Comparison of ENCODE assay signal across 2 cellular contexts in genomic region chr3:126987129-126987528, GRCh38.
TF ChIP-seq lines count a peak whose summit lies in the region.

No MANE protein-coding gene starts in this region.

TF ChIP-seq in IMR-90, 13 proteins besides CTCF, POLR2A, EP300 and RAD21:
- TF ChIP-seq CHD1 (IDR thresholded peaks at IDR 0.05; ENCODE audit: low read depth, low read length) = no peak
- TF ChIP-seq MAZ (IDR thresholded peaks at IDR 0.05; ENCODE audit: borderline replicate concordance, low read depth, low read length) = no peak
TF ChIP-seq in IMR-90: peak in this region for 0.

TF ChIP-seq in H1, 55 proteins besides CTCF, POLR2A, EP300 and RAD21:
- TF ChIP-seq CHD7 (IDR thresholded peaks at IDR 0.05; ENCODE audit: insufficient replicate concordance, low read length) (no peak), ATF2 (IDR thresholded peaks at IDR 0.05; ENCODE audit: low read length) (no peak), JUN (IDR thresholded peaks at IDR 0.05; ENCODE audit: low read depth, low read length) (no peak), CTBP2 (IDR thresholded peaks at IDR 0.05; ENCODE audit: borderline replicate concordance, insufficient read depth, insufficient read length, low read length) (no peak), KDM1A (IDR thresholded peaks at IDR 0.05; ENCODE audit: borderline replicate concordance, low read length) (no peak)
